8 cellular contexts compared by ENCODE assay signal in the genomic region with DNA sequence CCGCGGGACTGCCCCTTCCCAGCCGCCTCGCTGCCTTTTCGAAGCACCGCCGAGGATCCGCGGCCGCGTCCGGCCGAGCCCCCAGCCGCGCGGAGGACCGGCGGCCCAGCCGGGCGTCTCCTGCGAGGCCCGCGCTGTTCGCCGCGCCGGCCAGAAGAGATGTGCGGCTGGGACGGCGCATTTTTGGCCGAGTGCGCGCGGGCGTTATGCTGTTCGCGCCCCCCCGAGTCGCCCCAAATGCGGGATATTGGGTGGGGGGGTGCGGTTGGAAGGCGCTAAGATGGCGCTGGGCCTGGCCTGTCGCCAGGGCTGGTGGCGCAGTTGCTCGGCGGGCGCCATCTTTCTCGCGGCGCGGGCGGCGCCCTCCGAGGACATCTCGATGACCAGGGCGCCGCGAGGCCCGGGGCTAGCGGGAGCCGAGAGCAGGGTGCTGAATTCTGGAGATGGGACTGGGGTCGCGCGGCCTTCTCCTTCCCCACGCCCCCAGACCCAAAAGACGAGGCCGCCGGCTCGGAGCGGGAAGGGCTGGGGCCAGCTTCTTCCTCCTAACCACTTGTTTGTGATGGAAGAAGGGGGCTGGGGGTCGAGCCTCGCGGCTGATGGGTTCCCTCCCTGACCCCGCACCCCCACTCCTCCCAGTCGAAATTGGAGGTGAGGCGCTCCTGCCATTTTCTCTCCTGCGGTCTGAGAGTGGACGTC. TPM values are rescaled to one million over a fixed set of nuclear protein-coding genes. Genes with fewer than 3 reads are reported as not detected.
DNase-seq lines count a peak whose midpoint lies in the region; ATAC-seq lines count a peak whose summit lies in the region.

No MANE protein-coding gene starts in this region.

- CTCF ChIA-PET in activated CD4-positive, alpha-beta memory T cell treated with anti-CD3 and anti-CD28 coated beads for 36 hours (lab: Charles Lee): interaction anchor here (1.1 to 1.7 kb wide), 2 partner anchors 11 to 18 kb away, joined by 3 to 5 read pairs; no protein-coding TSS in a partner anchor

- no peaks in the 10 kb centered on the region for H3K9me3 Mint-ChIP-seq in activated CD4-positive, alpha-beta memory T cell treated with anti-CD3 and anti-CD28 coated beads for 36 hours

- peaks cover 25% of the 10 kb centered on the region for H3K4me1 Mint-ChIP-seq in activated CD4-positive, alpha-beta memory T cell treated with anti-CD3 and anti-CD28 coated beads for 36 hours (ENCODE audit: low read depth)

- POLR2A ChIA-PET in activated CD4-positive, alpha-beta memory T cell treated with anti-CD3 and anti-CD28 coated beads for 36 hours (lab: Charles Lee): interaction anchor here (0.8 to 9.2 kb wide), 9 partner anchors 9 to 146 kb away, joined by 3 to 108 read pairs (median 4); a partner anchor contains a TSS

- intact Hi-C loops in activated CD4-positive, alpha-beta memory T cell treated with anti-CD3 and anti-CD28 coated beads for 36 hours (cut with micrococcal nuclease): loop anchor here (5.0 kb wide), 2 partner anchors 39 to 56 kb away; no protein-coding TSS in a partner anchor

- peak overlapping the region; percentile 92 for H3K4me3 Mint-ChIP-seq in activated CD4-positive, alpha-beta memory T cell treated with anti-CD3 and anti-CD28 coated beads for 36 hours

- peaks cover 16% of the 10 kb centered on the region for H3K36me3 Mint-ChIP-seq in activated CD4-positive, alpha-beta memory T cell treated with anti-CD3 and anti-CD28 coated beads for 36 hours

- peak; percentile 41 for ATAC-seq in HG02840 (IDR thresholded peaks at IDR 0.05; ENCODE audit: low FRiP score, unreplicated experiment)

- no peaks in the 10 kb centered on the region for H3K27me3 Mint-ChIP-seq in activated CD4-positive, alpha-beta memory T cell treated with anti-CD3 and anti-CD28 coated beads for 36 hours

- peak; percentile 82 for DNase-seq in GM03348 (ENCODE audit: low spot score)
- DNase-seq in NCI-H446 treated with DMSO at 0.1 percent for 48 hours (lab: John Stamatoyannopoulos, UW): peak; percentile 52
- DNase-seq in activated CD4-positive, alpha-beta memory T cell treated with anti-CD3 and anti-CD28 coated beads for 36 hours: peak; percentile 76
- DNase-seq in effector CD4-positive, alpha-beta T cell: peak; percentile 71
- peak; percentile 70 to 81 for DNase-seq in lung microvascular endothelial cell (ENCODE audit: low read depth in 2 of 2)
- peak; percentile 45 to 62 (median 47) for DNase-seq in stimulated activated CD4-positive, alpha-beta T cell treated with anti-CD3 and anti-CD28 coated beads, TNF-alpha, amount 100 ng/mL, for 24 hours (ENCODE audit: low read depth in 3 of 3)
- no peak for DNase-seq in amniotic stem cell (lab: John Stamatoyannopoulos, UW)

- H3K27ac Mint-ChIP-seq in activated CD4-positive, alpha-beta memory T cell treated with anti-CD3 and anti-CD28 coated beads for 36 hours: no peak overlapping the region

RNA-seq across cellular contexts. Expression of a gene that starts 1.5 kb away (rescaled TPM):
- total RNA-seq in activated CD4-positive, alpha-beta memory T cell treated with anti-CD3 and anti-CD28 coated beads for 36 hours: 10 to 100 TPM; 12.0 to 12.1 TPM
- total RNA-seq in lung microvascular endothelial cell: 2.8 and 5.6 TPM in 2 replicates

RNA-seq across cellular contexts. Expression of a gene that starts 37.4 kb away (rescaled TPM):
- 10 to 100 TPM; 17.3 TPM for total RNA-seq in activated CD4-positive, alpha-beta memory T cell treated with anti-CD3 and anti-CD28 coated beads for 36 hours
- 26.4 and 35.5 TPM in 2 replicates for total RNA-seq in lung microvascular endothelial cell
